ENCODE assay signal across 16 cellular contexts in genomic region chr4:88230399-88230798, GRCh38. TPM values are rescaled to one million over a fixed set of nuclear protein-coding genes. Genes with fewer than 3 reads are reported as not detected.
DNase-seq lines count a peak whose midpoint lies in the region; ATAC-seq and TF ChIP-seq lines count a peak whose summit lies in the region.
"Had no signal": no experiment of that assay in that cellular context is flagged by ENCODE, and none has a peak within 500 bp of the region (broad histone marks: within the 10 kb centered on the region; RNA-seq: fewer than 3 reads in every experiment).

No MANE protein-coding gene starts in this region.

- H3K4me2 ChIP-seq in DND-41 (ENCODE audit: insufficient read depth, low read length) (no peak overlapping the region), neural progenitor cell (no peak overlapping the region)

- no peaks in the 10 kb centered on the region for H3K4me1 Mint-ChIP-seq in neural progenitor cell

- H3K27me3 ChIP-seq in ACC112 (ENCODE audit: insufficient read depth, low read length), result no peaks in the 10 kb centered on the region
- no peaks in the 10 kb centered on the region for H3K27me3 ChIP-seq in DND-41 (ENCODE audit: insufficient read depth, low read length, poor library complexity)
- H3K27me3 ChIP-seq in esophagus muscularis mucosa, result no peaks in the 10 kb centered on the region
- no peaks in the 10 kb centered on the region for H3K27me3 ChIP-seq in neural progenitor cell
- no peaks in the 10 kb centered on the region for H3K27me3 ChIP-seq in aorta (ENCODE audit: control insufficient read depth in 1 of 2, insufficient read depth in 2 of 2, low read length in 1 of 2)
- H3K27me3 ChIP-seq: body of pancreas had no signal

- no peaks in the 10 kb centered on the region for H4K20me1 ChIP-seq in DND-41 (ENCODE audit: insufficient read depth, low read length)
- H4K20me1 ChIP-seq in neural progenitor cell (ENCODE audit: low read depth), result no peaks in the 10 kb centered on the region

- peak; percentile 58; the same call in 2 of the 3 replicates for ATAC-seq in DND-41 (ENCODE audit: insufficient read depth, low read depth)
- ATAC-seq in GM18909 (IDR thresholded peaks at IDR 0.05; ENCODE audit: poor library complexity, unreplicated experiment), result no peak
- ATAC-seq in aorta (ENCODE audit: low FRiP score), result no peak
- no peak for ATAC-seq in HG02623 (IDR thresholded peaks at IDR 0.05; ENCODE audit: unreplicated experiment)
- ATAC-seq: body of pancreas, esophagus mucosa, GM12878 had no signal

- peaks cover 7% of the 10 kb centered on the region for H3K9me3 Mint-ChIP-seq in neural progenitor cell

- H3K9me3 ChIP-seq in DND-41 (ENCODE audit: insufficient read depth, low read length, severe bottlenecking), result no peaks in the 10 kb centered on the region
- peaks cover 0 to 6% (median 0%) of the 10 kb centered on the region in 4 donors for H3K9me3 ChIP-seq in esophagus muscularis mucosa
- H3K9me3 ChIP-seq in neural progenitor cell (ENCODE audit: low read depth), result no peaks in the 10 kb centered on the region
- no peaks in the 10 kb centered on the region for H3K9me3 ChIP-seq in aorta (ENCODE audit: control insufficient read depth, low read length)
- H3K9me3 ChIP-seq: body of pancreas had no signal

- H3K27me3 Mint-ChIP-seq in neural progenitor cell (ENCODE audit: insufficient read depth, low read depth), result no peaks in the 10 kb centered on the region
- H3K27me3 Mint-ChIP-seq: activated CD8-positive, alpha-beta memory T cell treated with anti-CD3 and anti-CD28 coated beads, Interleukin-2, amount 10 ng/mL, durations not matched to agents 7 days and 5 days had no signal

- H2AFZ ChIP-seq in ACC112 (ENCODE audit: low read length, unreplicated experiment) (peak overlapping the region; percentile 100), DND-41 (ENCODE audit: low read depth, low read length) (no peak overlapping the region), neural progenitor cell (replicated peaks) (peak overlapping the region; percentile 98)

- H3K27ac ChIP-seq in ACC112 (ENCODE audit: low read depth, low read length), result no peak overlapping the region
- no peak overlapping the region for H3K27ac ChIP-seq in DND-41 (ENCODE audit: low read length)
- H3K27ac ChIP-seq in esophagus muscularis mucosa (replicated peaks in 1 of 4), result no peak overlapping the region
- no peak overlapping the region for H3K27ac ChIP-seq in neural progenitor cell
- no peak overlapping the region for H3K27ac ChIP-seq in aorta (ENCODE audit: low read depth in 1 of 2, low read length in 2 of 2)
- H3K27ac ChIP-seq: body of pancreas had no signal

- no peaks in the 10 kb centered on the region for H3K36me3 ChIP-seq in ACC112 (ENCODE audit: insufficient read depth, low read length)
- H3K36me3 ChIP-seq in DND-41 (ENCODE audit: insufficient read depth, low read length), result no peaks in the 10 kb centered on the region
- no peaks in the 10 kb centered on the region for H3K36me3 ChIP-seq in esophagus muscularis mucosa
- H3K36me3 ChIP-seq in neural progenitor cell, result no peaks in the 10 kb centered on the region
- no peaks in the 10 kb centered on the region for H3K36me3 ChIP-seq in aorta (ENCODE audit: control insufficient read depth in 1 of 2, insufficient read depth in 2 of 2, low read length in 1 of 2)

- H3K9ac ChIP-seq in DND-41 (ENCODE audit: low read depth, low read length), result no peak overlapping the region
- no peak overlapping the region for H3K9ac ChIP-seq in neural progenitor cell

- intact Hi-C loops in esophagus muscularis mucosa (cut with DNase I) (no loop called here), aorta (cut with DNase I) (no loop called here)

- H3K27ac Mint-ChIP-seq in neural progenitor cell, result no peak overlapping the region

- TF ChIP-seq CTCF in DND-41 (IDR thresholded peaks at IDR 0.05; ENCODE audit: borderline replicate concordance, extremely low read depth, low read length, poor library complexity, severe bottlenecking), result no peak
- no peak for TF ChIP-seq CTCF in esophagus muscularis mucosa (IDR thresholded peaks at IDR 0.05)
- TF ChIP-seq CTCF in neural progenitor cell (IDR thresholded peaks at IDR 0.05), result no peak

- H3K4me3 ChIP-seq in ACC112 (ENCODE audit: low read depth, low read length), result peak overlapping the region; percentile 75
- H3K4me3 ChIP-seq in DND-41 (ENCODE audit: low read depth in 1 of 2, low read length in 2 of 2), result no peak overlapping the region
- H3K4me3 ChIP-seq in esophagus muscularis mucosa, result peak overlapping the region in 1 of 4 donors; percentile 33
- no peak overlapping the region for H3K4me3 ChIP-seq in neural progenitor cell
- no peak overlapping the region for H3K4me3 ChIP-seq in aorta (ENCODE audit: low read length in 2 of 2)
- H3K4me3 ChIP-seq: body of pancreas, GM12878 had no signal

- TF ChIP-seq EP300 in esophagus muscularis mucosa (IDR thresholded peaks at IDR 0.05), result no peak

- H3K4me1 ChIP-seq in ACC112 (ENCODE audit: control insufficient read depth, insufficient read depth, low read length, unreplicated experiment), result peaks cover 9% of the 10 kb centered on the region
- H3K4me1 ChIP-seq in DND-41 (ENCODE audit: insufficient read depth, low read length), result peaks cover 10% of the 10 kb centered on the region
- peaks cover 6 to 12% (median 8%) of the 10 kb centered on the region in 4 donors for H3K4me1 ChIP-seq in esophagus muscularis mucosa
- H3K4me1 ChIP-seq in neural progenitor cell, result no peaks in the 10 kb centered on the region
- H3K4me1 ChIP-seq in aorta (ENCODE audit: control insufficient read depth in 1 of 2, insufficient read depth in 2 of 2, low read length in 2 of 2), result peaks cover 0 to 1% of the 10 kb centered on the region in 2 donors
- H3K4me1 ChIP-seq: body of pancreas had no signal

- H3K79me2 ChIP-seq in ACC112 (ENCODE audit: control insufficient read depth, insufficient read depth, low read length, unreplicated experiment) (no peaks in the 10 kb centered on the region), DND-41 (ENCODE audit: insufficient read depth, low read length) (no peaks in the 10 kb centered on the region), neural progenitor cell (ENCODE audit: low read depth) (no peaks in the 10 kb centered on the region)

- no peak for TF ChIP-seq POLR2A in esophagus muscularis mucosa (IDR thresholded peaks at IDR 0.05; ENCODE audit: low read depth)

- no peaks in the 10 kb centered on the region for H3F3A ChIP-seq in neural progenitor cell (ENCODE audit: low read depth)

- no peak for DNase-seq in DND-41
- DNase-seq in esophagus muscularis mucosa (ENCODE audit: extremely low spot score), result peak; percentile 75
- no peak for DNase-seq in neural progenitor cell (ENCODE audit: low spot score)
- no peak for DNase-seq in aorta
- DNase-seq: activated CD8-positive, alpha-beta memory T cell treated with anti-CD3 and anti-CD28 coated beads, Interleukin-2, amount 10 ng/mL, durations not matched to agents 7 days and 5 days; activated effector memory CD4-positive, alpha-beta T cell treated with anti-CD3 and anti-CD28 coated beads, Interleukin-2, amount 50 U/mL, for 16 hours; body of pancreas; NCI-H146; NCI-H226; substantia nigra; T-helper 1 cell had no signal

- no peaks in the 10 kb centered on the region for H3K36me3 Mint-ChIP-seq in neural progenitor cell
- H3K36me3 Mint-ChIP-seq: activated CD8-positive, alpha-beta memory T cell treated with anti-CD3 and anti-CD28 coated beads, Interleukin-2, amount 10 ng/mL, durations not matched to agents 7 days and 5 days had no signal

- no peak overlapping the region for H3K4me3 Mint-ChIP-seq in neural progenitor cell

RNA-seq across cellular contexts. Expression of gene PPM1K, which starts 54.0 kb away (rescaled TPM):
- total RNA-seq in esophagus muscularis mucosa (10 to 100 TPM; 35.7 to 54.2 (median 38.3) TPM), neural progenitor cell (ENCODE audit: low replicate concordance) (6.4 and 7.3 TPM in 2 replicates), aorta (10 to 100 TPM; 39.2 to 51.4 TPM)
- 10 to 100 TPM; 14.9 to 25.8 TPM for polyA plus RNA-seq in aorta
